Comparison of ENCODE assay signal across 20 cellular contexts in the genomic region with DNA sequence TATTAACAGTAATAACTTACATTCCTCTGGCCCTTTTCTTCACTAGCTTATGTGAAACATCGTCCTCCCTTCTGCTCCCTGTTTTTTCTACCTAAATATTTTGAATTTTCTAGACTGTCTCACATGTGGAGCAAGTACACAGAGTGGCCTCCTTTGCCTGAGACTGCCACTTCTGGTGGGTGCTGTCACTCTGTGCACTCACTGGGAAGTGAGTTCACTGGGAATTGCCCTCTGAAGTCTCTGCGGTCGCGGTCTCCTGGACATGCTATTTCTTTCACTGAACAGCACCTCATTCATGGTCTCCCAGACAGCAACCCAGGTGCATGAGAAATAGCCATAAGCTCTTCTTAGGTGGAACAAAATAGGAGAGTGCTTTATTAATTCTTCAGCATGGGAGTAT.
"Had no signal": no experiment of that assay in that cellular context is flagged by ENCODE, and none has a peak within 500 bp of the region (broad histone marks: within the 10 kb centered on the region; RNA-seq: fewer than 3 reads in every experiment).

No MANE protein-coding gene starts in this region.

- H3K9me3 ChIP-seq: colonic mucosa, pancreas, tibial artery, upper lobe of left lung had no signal

- H3K4me3 Mint-ChIP-seq: endodermal cell; natural killer cell treated with Interleukin-12 subunit alpha and Interleukin-12 subunit beta and Interleukin-15 and Interleukin-18, amount 100 ng/mL, for 72 hours; stimulated activated memory B cell treated with anti-CD40 and anti-IgM and Interleukin-4, amounts not matched to agents 10 μg/mL and 1 μg/mL and 100 μg/mL, for 72 hours; stimulated activated naive CD8-positive, alpha-beta T cell treated with anti-CD3 and anti-CD28 coated beads, Interleukin-15, Interleukin-2, amounts not matched to agents 100 ng/mL and 50 ng/mL, for 24 hours had no signal

- H3K27me3 ChIP-seq: colonic mucosa, foreskin keratinocyte, pancreas, spleen, tibial artery, upper lobe of left lung had no signal

- H3K27me3 Mint-ChIP-seq: natural killer cell treated with Interleukin-12 subunit alpha and Interleukin-12 subunit beta and Interleukin-15 and Interleukin-18, amount 100 ng/mL, for 72 hours; progenitor cell of endocrine pancreas; stimulated activated memory B cell treated with anti-CD40 and anti-IgM and Interleukin-4, amounts not matched to agents 10 μg/mL and 1 μg/mL and 100 μg/mL, for 72 hours; stimulated activated naive CD8-positive, alpha-beta T cell treated with anti-CD3 and anti-CD28 coated beads, Interleukin-15, Interleukin-2, amounts not matched to agents 100 ng/mL and 50 ng/mL, for 24 hours had no signal

- H3K4me1 ChIP-seq: colonic mucosa, foreskin keratinocyte, pancreas, spleen, upper lobe of left lung had no signal

- DNase-seq: colonic mucosa; effector CD4-positive, alpha-beta T cell; endodermal cell; erythroblast; foreskin keratinocyte; hypothalamus; mammary epithelial cell; occipital lobe; pancreas; spleen; stimulated activated CD4-positive, alpha-beta T cell treated with anti-CD3 and anti-CD28 coated beads, Interleukin-15, amount 100 ng/mL, for 24 hours; stimulated activated CD4-positive, alpha-beta T cell treated with anti-CD3 and anti-CD28 coated beads, Interleukin-1b, Interleukin-23, amount 100 ng/mL, for 48 hours; stimulated activated CD4-positive, alpha-beta T cell treated with anti-CD3 and anti-CD28 coated beads, Interleukin-4, amount 100 ng/mL, for 24 hours; tibial artery; upper lobe of left lung had no signal

- H3K27ac Mint-ChIP-seq: natural killer cell treated with Interleukin-12 subunit alpha and Interleukin-12 subunit beta and Interleukin-15 and Interleukin-18, amount 100 ng/mL, for 72 hours; progenitor cell of endocrine pancreas; stimulated activated memory B cell treated with anti-CD40 and anti-IgM and Interleukin-4, amounts not matched to agents 10 μg/mL and 1 μg/mL and 100 μg/mL, for 72 hours; stimulated activated naive CD8-positive, alpha-beta T cell treated with anti-CD3 and anti-CD28 coated beads, Interleukin-15, Interleukin-2, amounts not matched to agents 100 ng/mL and 50 ng/mL, for 24 hours had no signal

- H3K4me1 Mint-ChIP-seq: endodermal cell; stimulated activated memory B cell treated with anti-CD40 and anti-IgM and Interleukin-4, amounts not matched to agents 10 μg/mL and 1 μg/mL and 100 μg/mL, for 72 hours had no signal

- H3K36me3 Mint-ChIP-seq: natural killer cell treated with Interleukin-12 subunit alpha and Interleukin-12 subunit beta and Interleukin-15 and Interleukin-18, amount 100 ng/mL, for 72 hours; stimulated activated memory B cell treated with anti-CD40 and anti-IgM and Interleukin-4, amounts not matched to agents 10 μg/mL and 1 μg/mL and 100 μg/mL, for 72 hours had no signal

- H3K9me3 Mint-ChIP-seq: endodermal cell; stimulated activated memory B cell treated with anti-CD40 and anti-IgM and Interleukin-4, amounts not matched to agents 10 μg/mL and 1 μg/mL and 100 μg/mL, for 72 hours; stimulated activated naive CD8-positive, alpha-beta T cell treated with anti-CD3 and anti-CD28 coated beads, Interleukin-15, Interleukin-2, amounts not matched to agents 100 ng/mL and 50 ng/mL, for 24 hours had no signal

- ATAC-seq: foreskin keratinocyte; natural killer cell treated with Interleukin-12 subunit alpha and Interleukin-12 subunit beta and Interleukin-15 and Interleukin-18, amount 100 ng/mL, for 72 hours; pancreas; sciatic nerve; stimulated activated memory B cell treated with anti-CD40 and anti-IgM and Interleukin-4, amounts not matched to agents 10 μg/mL and 1 μg/mL and 100 μg/mL, for 72 hours had no signal

- H3K27ac ChIP-seq: colonic mucosa, foreskin keratinocyte, pancreas, spleen, tibial artery, upper lobe of left lung had no signal

- H3K36me3 ChIP-seq: colonic mucosa, pancreas, spleen, tibial artery, upper lobe of left lung had no signal

- H3K4me3 ChIP-seq: colonic mucosa, pancreas, spleen, tibial artery, upper lobe of left lung had no signal
